In the genomic region with DNA sequence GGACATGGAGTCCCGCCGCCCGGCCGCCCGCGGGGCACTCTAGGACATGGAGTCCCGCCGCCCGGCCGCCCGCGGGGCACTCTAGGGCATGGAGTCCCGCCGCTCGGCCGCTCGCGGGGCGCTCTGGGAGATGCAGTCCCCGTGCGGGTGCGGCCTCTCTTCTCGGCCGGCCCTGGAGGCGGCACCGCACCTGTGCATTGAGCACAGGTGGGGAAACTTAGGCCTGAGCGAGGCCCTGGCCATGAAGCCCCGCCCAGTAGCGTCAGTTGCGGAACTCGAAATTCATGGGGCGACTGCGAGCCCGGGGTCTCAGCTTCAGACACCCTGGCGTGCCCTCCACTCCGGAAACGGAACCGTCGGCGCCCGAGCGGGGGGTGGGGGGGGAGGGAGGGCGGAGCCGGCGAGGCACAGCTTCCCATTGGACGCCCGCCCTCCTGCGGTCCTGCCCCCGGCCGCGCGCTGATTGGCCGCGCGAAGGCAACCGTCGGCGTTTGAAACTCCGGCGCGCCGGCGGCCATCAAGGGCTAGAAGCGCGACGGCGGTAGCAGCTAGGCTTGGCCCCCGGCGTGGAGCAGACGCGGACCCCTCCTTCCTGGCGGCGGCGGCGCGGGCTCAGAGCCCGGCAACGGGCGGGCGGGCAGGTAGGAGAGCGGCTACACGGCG, we compare ENCODE assay signal across 8 cellular contexts. TPM values are rescaled to one million over a fixed set of nuclear protein-coding genes. Genes with fewer than 3 reads are reported as not detected.
A peak's percentile ranks its signal among the peaks of the same experiment; 100 is the strongest.
DNase-seq lines count a peak whose midpoint lies in the region; ATAC-seq and TF ChIP-seq lines count a peak whose summit lies in the region.

A gene (plus strand): TSS at position 519 of the 663 bp plus-strand sequence. CDS start 1,901 bp downstream, outside the sequence.
A gene with protein sequence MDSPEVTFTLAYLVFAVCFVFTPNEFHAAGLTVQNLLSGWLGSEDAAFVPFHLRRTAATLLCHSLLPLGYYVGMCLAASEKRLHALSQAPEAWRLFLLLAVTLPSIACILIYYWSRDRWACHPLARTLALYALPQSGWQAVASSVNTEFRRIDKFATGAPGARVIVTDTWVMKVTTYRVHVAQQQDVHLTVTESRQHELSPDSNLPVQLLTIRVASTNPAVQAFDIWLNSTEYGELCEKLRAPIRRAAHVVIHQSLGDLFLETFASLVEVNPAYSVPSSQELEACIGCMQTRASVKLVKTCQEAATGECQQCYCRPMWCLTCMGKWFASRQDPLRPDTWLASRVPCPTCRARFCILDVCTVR (minus strand): TSS at position 321 of the 663 bp plus-strand sequence. CDS start 486 bp downstream, outside the sequence.

- peak; percentile 88 for ATAC-seq in foreskin keratinocyte

- H3K36me3 Mint-ChIP-seq in neural progenitor cell = peaks cover 12% of the 10 kb centered on the region

- peak within 1 kb of the TSS; percentile 88 for H3K4me3 ChIP-seq in HFF-Myc (replicated peaks; ENCODE audit: low read depth, low read length)
- H3K4me3 ChIP-seq in SJSA1 = peak within 1 kb of the TSS; percentile 68
- H3K4me3 ChIP-seq in neural progenitor cell = peak within 1 kb of the TSS; percentile 95

- H3K27me3 ChIP-seq in SJSA1 (replicated peaks) = no peaks in the 10 kb centered on the region
- no peaks in the 10 kb centered on the region for H3K27me3 ChIP-seq in foreskin keratinocyte
- H3K27me3 ChIP-seq in neural progenitor cell = no peaks in the 10 kb centered on the region

- peak within 1 kb of the TSS; percentile 92 for H3K27ac Mint-ChIP-seq in neural progenitor cell

- peak within 1 kb of the TSS; percentile 76 for H3K27ac ChIP-seq in SJSA1
- no peak within 1 kb of the TSS for H3K27ac ChIP-seq in foreskin keratinocyte
- H3K27ac ChIP-seq in neural progenitor cell = no peak within 1 kb of the TSS

- no peaks in the 10 kb centered on the region for H3K9me3 Mint-ChIP-seq in neural progenitor cell

- H3K4me1 Mint-ChIP-seq in neural progenitor cell = peaks cover 32% of the 10 kb centered on the region

- H4K20me1 ChIP-seq in neural progenitor cell (ENCODE audit: low read depth) = peaks cover 62% of the 10 kb centered on the region

- peak within 1 kb of the TSS; percentile 99 for H3K4me2 ChIP-seq in neural progenitor cell

- DNase-seq in GM04503 (ENCODE audit: low read depth) (peak; percentile 59), HFF-Myc (ENCODE audit: extremely low read depth, low read depth) (peak; percentile 71), MV-4-11 (lab: John Stamatoyannopoulos, UW) (peak; percentile 86), SJSA1 (ENCODE audit: low read depth in 1 of 2, low spot score in 2 of 2) (peak; percentile 67 to 81), foreskin keratinocyte (peak; percentile 94 to 97), neural progenitor cell (ENCODE audit: low spot score) (peak; percentile 98), stromal cell of bone marrow (ENCODE audit: low read depth) (peak; percentile 84)
- DNase-seq in activated naive CD4-positive, alpha-beta T cell (lab: John Stamatoyannopoulos, UW) = peak; percentile 91 to 98 (median 94)

- H2AFZ ChIP-seq in neural progenitor cell (replicated peaks) = peak within 1 kb of the TSS; percentile 69

- H3K79me2 ChIP-seq in neural progenitor cell (ENCODE audit: low read depth) = peaks cover 52% of the 10 kb centered on the region

- H3K4me3 Mint-ChIP-seq in neural progenitor cell = peak within 1 kb of the TSS; percentile 98

- H3K36me3 ChIP-seq in SJSA1 = peaks cover 46% of the 10 kb centered on the region
- H3K36me3 ChIP-seq in neural progenitor cell = no peaks in the 10 kb centered on the region

- no peak for TF ChIP-seq CTCF in HFF-Myc (IDR thresholded peaks at IDR 0.05; ENCODE audit: low read depth, low read length, missing control alignments)
- TF ChIP-seq CTCF in foreskin keratinocyte (conservative IDR thresholded peaks at IDR 0.05) = peak; percentile 6
- TF ChIP-seq CTCF in neural progenitor cell (IDR thresholded peaks at IDR 0.05) = no peak

- H3K9me3 ChIP-seq in SJSA1 (replicated peaks) (no peaks in the 10 kb centered on the region), neural progenitor cell (ENCODE audit: low read depth) (no peaks in the 10 kb centered on the region)

- H3K4me1 ChIP-seq in SJSA1 (replicated peaks) = peaks cover 18% of the 10 kb centered on the region
- no peaks in the 10 kb centered on the region for H3K4me1 ChIP-seq in foreskin keratinocyte
- peaks cover 21% of the 10 kb centered on the region for H3K4me1 ChIP-seq in neural progenitor cell

- H3F3A ChIP-seq in neural progenitor cell (ENCODE audit: low read depth) = peaks cover 50% of the 10 kb centered on the region

- H3K9ac ChIP-seq in neural progenitor cell = peak within 1 kb of the TSS; percentile 88

- peaks cover 2% of the 10 kb centered on the region for H3K27me3 Mint-ChIP-seq in neural progenitor cell (ENCODE audit: insufficient read depth, low read depth)

RNA-seq across cellular contexts. Expression of the first gene that starts in this region (rescaled TPM):
- 19.2 and 21.5 TPM in 2 replicates for total RNA-seq in SJSA1 (2014; rRNA removed; shearing (Covaris generic))
- total RNA-seq in foreskin keratinocyte = 69.4 and 94.8 TPM in 2 replicates
- polyA plus RNA-seq in foreskin keratinocyte = 86.2 and 112 TPM in 2 replicates
- total RNA-seq in neural progenitor cell (ENCODE audit: low replicate concordance) = 68.4 and 115 TPM in 2 replicates

RNA-seq across cellular contexts. Expression of the second gene that starts in this region (rescaled TPM):
- 9.3 and 14.7 TPM in 2 replicates for total RNA-seq in SJSA1 (2014; rRNA removed; shearing (Covaris generic))
- total RNA-seq in foreskin keratinocyte = 24.3 and 26.4 TPM in 2 replicates
- 23.7 and 24.3 TPM in 2 replicates for polyA plus RNA-seq in foreskin keratinocyte
- total RNA-seq in neural progenitor cell (ENCODE audit: low replicate concordance) = 14.1 and 55.4 TPM in 2 replicates
